Comparison of ENCODE assay signal across 1 cellular context in the genomic region with DNA sequence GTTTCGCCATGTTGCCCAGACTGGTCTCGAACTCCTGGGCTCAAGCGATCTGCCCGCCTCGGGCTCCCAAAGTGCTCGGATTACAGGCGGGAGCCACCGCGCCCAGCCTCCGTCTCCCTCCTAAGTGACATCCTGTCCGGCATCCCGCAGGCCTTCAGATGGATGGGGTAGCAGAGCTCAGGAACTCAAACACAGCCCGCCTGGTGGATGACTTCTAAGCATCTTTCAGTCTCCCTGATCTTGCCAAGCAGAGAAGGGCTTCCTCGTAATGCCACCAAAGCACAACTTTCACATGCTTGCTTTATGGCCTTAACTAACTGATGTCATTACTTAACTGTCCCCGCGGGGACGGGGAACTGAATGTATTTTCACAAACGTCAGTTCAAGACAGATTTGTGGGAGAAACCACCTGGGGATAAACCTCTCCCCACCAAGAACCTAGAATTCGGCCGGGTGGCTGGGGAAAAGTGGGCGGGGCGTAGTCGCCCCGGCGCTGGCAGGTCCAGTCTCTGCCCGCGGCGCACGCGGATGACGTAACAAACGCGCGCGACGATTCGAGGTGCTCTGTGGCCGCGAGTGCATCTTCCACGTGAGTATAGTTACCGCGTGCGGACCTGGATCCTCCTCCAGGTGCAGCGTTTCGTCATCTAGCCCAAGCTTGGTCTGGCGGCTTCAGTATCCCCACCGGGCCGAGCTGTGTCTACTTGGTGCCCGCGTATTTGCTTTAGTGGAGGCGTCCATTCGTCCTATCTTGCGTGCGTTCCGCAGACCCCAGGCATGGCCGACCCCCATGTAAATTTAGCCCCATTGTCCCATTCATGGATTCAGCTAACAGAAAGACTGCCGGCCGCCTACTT.
A peak's percentile ranks its signal among the peaks of the same experiment; 100 is the strongest.
TF ChIP-seq lines count a peak whose summit lies in the region.

A gene with protein sequence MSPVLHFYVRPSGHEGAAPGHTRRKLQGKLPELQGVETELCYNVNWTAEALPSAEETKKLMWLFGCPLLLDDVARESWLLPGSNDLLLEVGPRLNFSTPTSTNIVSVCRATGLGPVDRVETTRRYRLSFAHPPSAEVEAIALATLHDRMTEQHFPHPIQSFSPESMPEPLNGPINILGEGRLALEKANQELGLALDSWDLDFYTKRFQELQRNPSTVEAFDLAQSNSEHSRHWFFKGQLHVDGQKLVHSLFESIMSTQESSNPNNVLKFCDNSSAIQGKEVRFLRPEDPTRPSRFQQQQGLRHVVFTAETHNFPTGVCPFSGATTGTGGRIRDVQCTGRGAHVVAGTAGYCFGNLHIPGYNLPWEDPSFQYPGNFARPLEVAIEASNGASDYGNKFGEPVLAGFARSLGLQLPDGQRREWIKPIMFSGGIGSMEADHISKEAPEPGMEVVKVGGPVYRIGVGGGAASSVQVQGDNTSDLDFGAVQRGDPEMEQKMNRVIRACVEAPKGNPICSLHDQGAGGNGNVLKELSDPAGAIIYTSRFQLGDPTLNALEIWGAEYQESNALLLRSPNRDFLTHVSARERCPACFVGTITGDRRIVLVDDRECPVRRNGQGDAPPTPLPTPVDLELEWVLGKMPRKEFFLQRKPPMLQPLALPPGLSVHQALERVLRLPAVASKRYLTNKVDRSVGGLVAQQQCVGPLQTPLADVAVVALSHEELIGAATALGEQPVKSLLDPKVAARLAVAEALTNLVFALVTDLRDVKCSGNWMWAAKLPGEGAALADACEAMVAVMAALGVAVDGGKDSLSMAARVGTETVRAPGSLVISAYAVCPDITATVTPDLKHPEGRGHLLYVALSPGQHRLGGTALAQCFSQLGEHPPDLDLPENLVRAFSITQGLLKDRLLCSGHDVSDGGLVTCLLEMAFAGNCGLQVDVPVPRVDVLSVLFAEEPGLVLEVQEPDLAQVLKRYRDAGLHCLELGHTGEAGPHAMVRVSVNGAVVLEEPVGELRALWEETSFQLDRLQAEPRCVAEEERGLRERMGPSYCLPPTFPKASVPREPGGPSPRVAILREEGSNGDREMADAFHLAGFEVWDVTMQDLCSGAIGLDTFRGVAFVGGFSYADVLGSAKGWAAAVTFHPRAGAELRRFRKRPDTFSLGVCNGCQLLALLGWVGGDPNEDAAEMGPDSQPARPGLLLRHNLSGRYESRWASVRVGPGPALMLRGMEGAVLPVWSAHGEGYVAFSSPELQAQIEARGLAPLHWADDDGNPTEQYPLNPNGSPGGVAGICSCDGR (N-terminal part only) (plus strand): TSS at position 539 of the 857 bp plus-strand sequence. CDS start 4,649 bp downstream, outside the sequence.

TF ChIP-seq in HepG2, 621 proteins besides CTCF, POLR2A, EP300 and RAD21 (continued from another document and continues in another):
- TF ChIP-seq, protein P1, sequence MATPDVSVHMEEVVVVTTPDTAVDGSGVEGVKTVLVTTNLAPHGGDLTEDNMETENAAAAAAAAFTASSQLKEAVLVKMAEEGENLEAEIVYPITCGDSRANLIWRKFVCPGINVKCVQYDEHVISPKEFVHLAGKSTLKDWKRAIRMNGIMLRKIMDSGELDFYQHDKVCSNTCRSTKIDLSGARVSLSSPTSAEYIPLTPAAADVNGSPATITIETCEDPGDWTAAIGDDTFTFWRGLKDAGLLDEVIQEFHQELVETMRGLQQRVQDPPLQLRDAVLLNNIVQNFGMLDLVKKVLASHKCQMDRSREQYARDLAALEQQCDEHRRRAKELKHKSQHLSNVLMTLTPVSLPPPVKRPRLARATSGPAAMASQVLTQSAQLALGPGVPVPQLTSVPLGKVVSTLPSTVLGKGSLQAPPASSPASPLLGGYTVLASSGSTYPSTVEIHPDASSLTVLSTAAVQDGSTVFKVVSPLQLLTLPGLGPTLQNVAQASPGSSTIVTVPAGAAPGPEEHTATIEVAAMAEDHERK (CRISPR knock-in tag; IDR thresholded peaks at IDR 0.05; ENCODE audit: low read depth): no peak
- TF ChIP-seq, protein P2, sequence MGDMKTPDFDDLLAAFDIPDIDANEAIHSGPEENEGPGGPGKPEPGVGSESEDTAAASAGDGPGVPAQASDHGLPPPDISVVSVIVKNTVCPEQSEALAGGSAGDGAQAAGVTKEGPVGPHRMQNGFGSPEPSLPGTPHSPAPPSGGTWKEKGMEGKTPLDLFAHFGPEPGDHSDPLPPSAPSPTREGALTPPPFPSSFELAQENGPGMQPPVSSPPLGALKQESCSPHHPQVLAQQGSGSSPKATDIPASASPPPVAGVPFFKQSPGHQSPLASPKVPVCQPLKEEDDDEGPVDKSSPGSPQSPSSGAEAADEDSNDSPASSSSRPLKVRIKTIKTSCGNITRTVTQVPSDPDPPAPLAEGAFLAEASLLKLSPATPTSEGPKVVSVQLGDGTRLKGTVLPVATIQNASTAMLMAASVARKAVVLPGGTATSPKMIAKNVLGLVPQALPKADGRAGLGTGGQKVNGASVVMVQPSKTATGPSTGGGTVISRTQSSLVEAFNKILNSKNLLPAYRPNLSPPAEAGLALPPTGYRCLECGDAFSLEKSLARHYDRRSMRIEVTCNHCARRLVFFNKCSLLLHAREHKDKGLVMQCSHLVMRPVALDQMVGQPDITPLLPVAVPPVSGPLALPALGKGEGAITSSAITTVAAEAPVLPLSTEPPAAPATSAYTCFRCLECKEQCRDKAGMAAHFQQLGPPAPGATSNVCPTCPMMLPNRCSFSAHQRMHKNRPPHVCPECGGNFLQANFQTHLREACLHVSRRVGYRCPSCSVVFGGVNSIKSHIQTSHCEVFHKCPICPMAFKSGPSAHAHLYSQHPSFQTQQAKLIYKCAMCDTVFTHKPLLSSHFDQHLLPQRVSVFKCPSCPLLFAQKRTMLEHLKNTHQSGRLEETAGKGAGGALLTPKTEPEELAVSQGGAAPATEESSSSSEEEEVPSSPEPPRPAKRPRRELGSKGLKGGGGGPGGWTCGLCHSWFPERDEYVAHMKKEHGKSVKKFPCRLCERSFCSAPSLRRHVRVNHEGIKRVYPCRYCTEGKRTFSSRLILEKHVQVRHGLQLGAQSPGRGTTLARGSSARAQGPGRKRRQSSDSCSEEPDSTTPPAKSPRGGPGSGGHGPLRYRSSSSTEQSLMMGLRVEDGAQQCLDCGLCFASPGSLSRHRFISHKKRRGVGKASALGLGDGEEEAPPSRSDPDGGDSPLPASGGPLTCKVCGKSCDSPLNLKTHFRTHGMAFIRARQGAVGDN (CRISPR knock-in tag; IDR thresholded peaks at IDR 0.05): peak; percentile 84
- no peak for TF ChIP-seq ZNF121 (CRISPR knock-in tag; IDR thresholded peaks at IDR 0.05)
- TF ChIP-seq, protein P3, sequence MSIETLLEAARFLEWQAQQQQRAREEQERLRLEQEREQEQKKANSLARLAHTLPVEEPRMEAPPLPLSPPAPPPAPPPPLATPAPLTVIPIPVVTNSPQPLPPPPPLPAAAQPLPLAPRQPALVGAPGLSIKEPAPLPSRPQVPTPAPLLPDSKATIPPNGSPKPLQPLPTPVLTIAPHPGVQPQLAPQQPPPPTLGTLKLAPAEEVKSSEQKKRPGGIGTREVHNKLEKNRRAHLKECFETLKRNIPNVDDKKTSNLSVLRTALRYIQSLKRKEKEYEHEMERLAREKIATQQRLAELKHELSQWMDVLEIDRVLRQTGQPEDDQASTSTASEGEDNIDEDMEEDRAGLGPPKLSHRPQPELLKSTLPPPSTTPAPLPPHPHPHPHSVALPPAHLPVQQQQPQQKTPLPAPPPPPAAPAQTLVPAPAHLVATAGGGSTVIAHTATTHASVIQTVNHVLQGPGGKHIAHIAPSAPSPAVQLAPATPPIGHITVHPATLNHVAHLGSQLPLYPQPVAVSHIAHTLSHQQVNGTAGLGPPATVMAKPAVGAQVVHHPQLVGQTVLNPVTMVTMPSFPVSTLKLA (IDR thresholded peaks at IDR 0.05): peak; percentile 80
- TF ChIP-seq, protein P4, sequence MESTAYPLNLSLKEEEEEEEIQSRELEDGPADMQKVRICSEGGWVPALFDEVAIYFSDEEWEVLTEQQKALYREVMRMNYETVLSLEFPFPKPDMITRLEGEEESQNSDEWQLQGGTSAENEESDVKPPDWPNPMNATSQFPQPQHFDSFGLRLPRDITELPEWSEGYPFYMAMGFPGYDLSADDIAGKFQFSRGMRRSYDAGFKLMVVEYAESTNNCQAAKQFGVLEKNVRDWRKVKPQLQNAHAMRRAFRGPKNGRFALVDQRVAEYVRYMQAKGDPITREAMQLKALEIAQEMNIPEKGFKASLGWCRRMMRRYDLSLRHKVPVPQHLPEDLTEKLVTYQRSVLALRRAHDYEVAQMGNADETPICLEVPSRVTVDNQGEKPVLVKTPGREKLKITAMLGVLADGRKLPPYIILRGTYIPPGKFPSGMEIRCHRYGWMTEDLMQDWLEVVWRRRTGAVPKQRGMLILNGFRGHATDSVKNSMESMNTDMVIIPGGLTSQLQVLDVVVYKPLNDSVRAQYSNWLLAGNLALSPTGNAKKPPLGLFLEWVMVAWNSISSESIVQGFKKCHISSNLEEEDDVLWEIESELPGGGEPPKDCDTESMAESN (CRISPR knock-in tag; conservative IDR thresholded peaks at IDR 0.05): peak; percentile 73; the same call in 1 of the 2 replicates
- no peak for TF ChIP-seq JARID2 (CRISPR knock-in tag; IDR thresholded peaks at IDR 0.05; ENCODE audit: insufficient replicate concordance)
- TF ChIP-seq NFE2L2 (IDR thresholded peaks at IDR 0.05; ENCODE audit: low read length): no peak
- TF ChIP-seq RFX3 (CRISPR knock-in tag; IDR thresholded peaks at IDR 0.05): no peak
- TF ChIP-seq AHR (CRISPR knock-in tag; IDR thresholded peaks at IDR 0.05): no peak; the same call in none of the 2 replicates
- peak; percentile 98 for TF ChIP-seq KDM5A (IDR thresholded peaks at IDR 0.05; ENCODE audit: borderline replicate concordance, low read length)
- TF ChIP-seq ZNF432 (CRISPR knock-in tag; IDR thresholded peaks at IDR 0.05; ENCODE audit: borderline replicate concordance): no peak
- TF ChIP-seq ZSCAN30 (CRISPR knock-in tag; IDR thresholded peaks at IDR 0.05): no peak
- TF ChIP-seq ZNF468 (CRISPR knock-in tag; IDR thresholded peaks at IDR 0.05): no peak
- no peak for TF ChIP-seq RFX1 (IDR thresholded peaks at IDR 0.05)
- no peak for TF ChIP-seq RFXANK (CRISPR knock-in tag; IDR thresholded peaks at IDR 0.05)
- peak; percentile 98 for TF ChIP-seq HOXA3 (CRISPR knock-in tag; IDR thresholded peaks at IDR 0.05)
- TF ChIP-seq, protein P5, sequence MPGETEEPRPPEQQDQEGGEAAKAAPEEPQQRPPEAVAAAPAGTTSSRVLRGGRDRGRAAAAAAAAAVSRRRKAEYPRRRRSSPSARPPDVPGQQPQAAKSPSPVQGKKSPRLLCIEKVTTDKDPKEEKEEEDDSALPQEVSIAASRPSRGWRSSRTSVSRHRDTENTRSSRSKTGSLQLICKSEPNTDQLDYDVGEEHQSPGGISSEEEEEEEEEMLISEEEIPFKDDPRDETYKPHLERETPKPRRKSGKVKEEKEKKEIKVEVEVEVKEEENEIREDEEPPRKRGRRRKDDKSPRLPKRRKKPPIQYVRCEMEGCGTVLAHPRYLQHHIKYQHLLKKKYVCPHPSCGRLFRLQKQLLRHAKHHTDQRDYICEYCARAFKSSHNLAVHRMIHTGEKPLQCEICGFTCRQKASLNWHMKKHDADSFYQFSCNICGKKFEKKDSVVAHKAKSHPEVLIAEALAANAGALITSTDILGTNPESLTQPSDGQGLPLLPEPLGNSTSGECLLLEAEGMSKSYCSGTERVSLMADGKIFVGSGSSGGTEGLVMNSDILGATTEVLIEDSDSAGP (CRISPR knock-in tag; IDR thresholded peaks at IDR 0.05; ENCODE audit: borderline replicate concordance): peak; percentile 74
- TF ChIP-seq, protein P6, sequence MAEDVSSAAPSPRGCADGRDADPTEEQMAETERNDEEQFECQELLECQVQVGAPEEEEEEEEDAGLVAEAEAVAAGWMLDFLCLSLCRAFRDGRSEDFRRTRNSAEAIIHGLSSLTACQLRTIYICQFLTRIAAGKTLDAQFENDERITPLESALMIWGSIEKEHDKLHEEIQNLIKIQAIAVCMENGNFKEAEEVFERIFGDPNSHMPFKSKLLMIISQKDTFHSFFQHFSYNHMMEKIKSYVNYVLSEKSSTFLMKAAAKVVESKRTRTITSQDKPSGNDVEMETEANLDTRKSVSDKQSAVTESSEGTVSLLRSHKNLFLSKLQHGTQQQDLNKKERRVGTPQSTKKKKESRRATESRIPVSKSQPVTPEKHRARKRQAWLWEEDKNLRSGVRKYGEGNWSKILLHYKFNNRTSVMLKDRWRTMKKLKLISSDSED (CRISPR knock-in tag; IDR thresholded peaks at IDR 0.05): no peak
- TF ChIP-seq ZNF3 (CRISPR knock-in tag; IDR thresholded peaks at IDR 0.05): no peak
- TF ChIP-seq MEIS1 (CRISPR knock-in tag; IDR thresholded peaks at IDR 0.05; ENCODE audit: borderline replicate concordance): no peak; the same call in 1 of the 2 replicates
- no peak for TF ChIP-seq PLRG1 (conservative IDR thresholded peaks at IDR 0.05)
- TF ChIP-seq STAG1 (CRISPR knock-in tag; IDR thresholded peaks at IDR 0.05): no peak
- TF ChIP-seq, protein P7, sequence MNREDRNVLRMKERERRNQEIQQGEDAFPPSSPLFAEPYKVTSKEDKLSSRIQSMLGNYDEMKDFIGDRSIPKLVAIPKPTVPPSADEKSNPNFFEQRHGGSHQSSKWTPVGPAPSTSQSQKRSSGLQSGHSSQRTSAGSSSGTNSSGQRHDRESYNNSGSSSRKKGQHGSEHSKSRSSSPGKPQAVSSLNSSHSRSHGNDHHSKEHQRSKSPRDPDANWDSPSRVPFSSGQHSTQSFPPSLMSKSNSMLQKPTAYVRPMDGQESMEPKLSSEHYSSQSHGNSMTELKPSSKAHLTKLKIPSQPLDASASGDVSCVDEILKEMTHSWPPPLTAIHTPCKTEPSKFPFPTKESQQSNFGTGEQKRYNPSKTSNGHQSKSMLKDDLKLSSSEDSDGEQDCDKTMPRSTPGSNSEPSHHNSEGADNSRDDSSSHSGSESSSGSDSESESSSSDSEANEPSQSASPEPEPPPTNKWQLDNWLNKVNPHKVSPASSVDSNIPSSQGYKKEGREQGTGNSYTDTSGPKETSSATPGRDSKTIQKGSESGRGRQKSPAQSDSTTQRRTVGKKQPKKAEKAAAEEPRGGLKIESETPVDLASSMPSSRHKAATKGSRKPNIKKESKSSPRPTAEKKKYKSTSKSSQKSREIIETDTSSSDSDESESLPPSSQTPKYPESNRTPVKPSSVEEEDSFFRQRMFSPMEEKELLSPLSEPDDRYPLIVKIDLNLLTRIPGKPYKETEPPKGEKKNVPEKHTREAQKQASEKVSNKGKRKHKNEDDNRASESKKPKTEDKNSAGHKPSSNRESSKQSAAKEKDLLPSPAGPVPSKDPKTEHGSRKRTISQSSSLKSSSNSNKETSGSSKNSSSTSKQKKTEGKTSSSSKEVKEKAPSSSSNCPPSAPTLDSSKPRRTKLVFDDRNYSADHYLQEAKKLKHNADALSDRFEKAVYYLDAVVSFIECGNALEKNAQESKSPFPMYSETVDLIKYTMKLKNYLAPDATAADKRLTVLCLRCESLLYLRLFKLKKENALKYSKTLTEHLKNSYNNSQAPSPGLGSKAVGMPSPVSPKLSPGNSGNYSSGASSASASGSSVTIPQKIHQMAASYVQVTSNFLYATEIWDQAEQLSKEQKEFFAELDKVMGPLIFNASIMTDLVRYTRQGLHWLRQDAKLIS (CRISPR knock-in tag; IDR thresholded peaks at IDR 0.05): no peak
- TF ChIP-seq, protein P8, sequence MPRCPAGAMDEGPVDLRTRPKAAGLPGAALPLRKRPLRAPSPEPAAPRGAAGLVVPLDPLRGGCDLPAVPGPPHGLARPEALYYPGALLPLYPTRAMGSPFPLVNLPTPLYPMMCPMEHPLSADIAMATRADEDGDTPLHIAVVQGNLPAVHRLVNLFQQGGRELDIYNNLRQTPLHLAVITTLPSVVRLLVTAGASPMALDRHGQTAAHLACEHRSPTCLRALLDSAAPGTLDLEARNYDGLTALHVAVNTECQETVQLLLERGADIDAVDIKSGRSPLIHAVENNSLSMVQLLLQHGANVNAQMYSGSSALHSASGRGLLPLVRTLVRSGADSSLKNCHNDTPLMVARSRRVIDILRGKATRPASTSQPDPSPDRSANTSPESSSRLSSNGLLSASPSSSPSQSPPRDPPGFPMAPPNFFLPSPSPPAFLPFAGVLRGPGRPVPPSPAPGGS (CRISPR knock-in tag; IDR thresholded peaks at IDR 0.05): no peak
- no peak for TF ChIP-seq REXO4 (CRISPR knock-in tag; IDR thresholded peaks at IDR 0.05; ENCODE audit: borderline replicate concordance)
- no peak for TF ChIP-seq TCF7L2 (IDR thresholded peaks at IDR 0.05; ENCODE audit: low read depth, low read length)
- TF ChIP-seq CBX1 (IDR thresholded peaks at IDR 0.05; ENCODE audit: low read depth): no peak
- TF ChIP-seq SNRNP70 (IDR thresholded peaks at IDR 0.05; ENCODE audit: low read depth, low read length): no peak
- no peak for TF ChIP-seq ZNF33A (CRISPR knock-in tag; IDR thresholded peaks at IDR 0.05; ENCODE audit: borderline replicate concordance)
